Comparison of ENCODE assay signal across 8 cellular contexts in the genomic region with DNA sequence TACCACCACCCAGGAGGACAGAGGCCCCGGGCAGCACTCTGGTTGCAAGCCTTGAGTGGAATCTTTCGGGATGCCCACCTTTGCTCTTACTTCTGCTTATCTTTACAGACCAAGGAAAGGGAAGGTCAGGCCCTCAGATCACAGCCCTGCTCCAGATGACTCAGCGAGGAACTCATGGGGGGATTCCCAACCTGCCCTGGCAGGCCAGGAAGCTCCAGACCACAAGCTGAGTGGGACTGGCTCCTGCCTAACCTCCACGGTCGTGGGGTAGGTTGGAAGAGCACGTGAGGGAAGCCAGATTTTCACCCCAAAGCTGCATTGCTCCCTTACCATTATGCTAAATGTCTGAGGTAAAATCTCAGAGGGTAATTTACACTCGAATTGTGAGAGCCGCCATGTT. TPM values are rescaled to one million over a fixed set of nuclear protein-coding genes. Genes with fewer than 3 reads are reported as not detected.
A peak's percentile ranks its signal among the peaks of the same experiment; 100 is the strongest.
DNase-seq lines count a peak whose midpoint lies in the region; ATAC-seq, FAIRE-seq and TF ChIP-seq lines count a peak whose summit lies in the region.

No MANE protein-coding gene starts in this region.

- no peaks in the 10 kb centered on the region for H3K9me3 ChIP-seq in A549
- H3K9me3 ChIP-seq in keratinocyte (ENCODE audit: control insufficient read depth, low read depth, low read length), result no peaks in the 10 kb centered on the region
- H3K9me3 ChIP-seq in Caco-2, result no peaks in the 10 kb centered on the region

- intact Hi-C loops in Caco-2 (cut with micrococcal nuclease; ENCODE audit: unreplicated experiment), result no loop called here

- 45% methylated on average over 8 of the region's 8 CpGs for whole genome bisulfite sequencing in A549 (ENCODE audit: missing lambda C conversion rate)

- H3K4me3 ChIP-seq in A549 (no peak overlapping the region), keratinocyte (ENCODE audit: control insufficient read depth in 2 of 3, extremely low read depth in 1 of 3, insufficient read depth in 2 of 3, low read depth in 1 of 3, low read length in 3 of 3) (no peak overlapping the region), Caco-2 (ENCODE audit: low read depth, low read length) (no peak overlapping the region)

- no peak for TF ChIP-seq EP300 in A549 (IDR thresholded peaks at IDR 0.05)

- H3K4me1 ChIP-seq in A549, result peaks cover 42% of the 10 kb centered on the region
- H3K4me1 ChIP-seq in keratinocyte (ENCODE audit: control insufficient read depth, extremely low read depth, insufficient read depth, low read length), result peaks cover 51% of the 10 kb centered on the region
- 0 out of 2 replicates have a peak, but pooled peaks cover 4% of the 10 kb centered on the region for H3K4me1 ChIP-seq in Caco-2

- peaks cover 6% of the 10 kb centered on the region for H3K9me1 ChIP-seq in keratinocyte (ENCODE audit: control insufficient read depth, extremely low read depth, insufficient read depth, low read length)

- FAIRE-seq in A549 (lab: Jason Lieb, UNC) (no peak), keratinocyte (lab: Jason Lieb, UNC) (no peak)

- H3K4me3 Mint-ChIP-seq in Caco-2 (ENCODE audit: unreplicated experiment), result no peak overlapping the region

- H4K20me1 ChIP-seq in keratinocyte (ENCODE audit: control insufficient read depth, extremely low read depth, insufficient read depth, low read length), result peaks cover 14% of the 10 kb centered on the region

- H3K4me2 ChIP-seq in A549 (peak overlapping the region; percentile 26; the same call in 1 of the 3 replicates), keratinocyte (ENCODE audit: control insufficient read depth, extremely low read depth, insufficient read depth, low read depth, low read length) (peak overlapping the region; percentile 18)

- DNase-seq in A549 (ENCODE audit: low read depth in 1 of 2, low spot score in 1 of 2) (no peak), keratinocyte (ENCODE audit: low read depth, low spot score) (no peak), Caco-2 (no peak), DMS153 (lab: John Stamatoyannopoulos, UW) (no peak)
- peak; percentile 69 for DNase-seq in activated CD8-positive, alpha-beta memory T cell treated with anti-CD3 and anti-CD28 coated beads, Interleukin-2, amount 50 U/mL, for 48 hours

- peaks cover 58% of the 10 kb centered on the region for H3K79me2 ChIP-seq in keratinocyte (ENCODE audit: control insufficient read depth, insufficient read depth, low read length)

- POLR2A ChIA-PET in A549 (lab: Yijun Ruan, JAX), result no interaction called here
- POLR2A ChIA-PET in Caco-2 (lab: Charles Lee), result no interaction called here

- dilution Hi-C loops in keratinocyte (cut with MboI; ENCODE audit: extremely low pct_ligation_motif_present, low sequenced_read_pairs), result no loop called here

- BruUV-seq in Caco-2 (replicated peaks; lab: Mats Ljungman, UMichigan), result no TSS peak

- H3K27me3 Mint-ChIP-seq in Caco-2 (ENCODE audit: insufficient read depth, unreplicated experiment), result no peaks in the 10 kb centered on the region

- H3K27me3 ChIP-seq in keratinocyte (ENCODE audit: control insufficient read depth, extremely low read depth, insufficient read depth, low read length) (no peaks in the 10 kb centered on the region), Caco-2 (replicated peaks; ENCODE audit: control insufficient read depth, insufficient read depth, low read length) (no peaks in the 10 kb centered on the region)

- peak in 1 of 2 experiments; percentile 45; a peak in 2 of 6 replicates for ATAC-seq in A549
- ATAC-seq in HG02678 (IDR thresholded peaks at IDR 0.05; ENCODE audit: unreplicated experiment), result peak; percentile 49
- ATAC-seq in HG02588 (IDR thresholded peaks at IDR 0.05; ENCODE audit: unreplicated experiment), result no peak
- ATAC-seq in HG03469 (IDR thresholded peaks at IDR 0.05; ENCODE audit: unreplicated experiment), result no peak

- no peak overlapping the region for H3K27ac Mint-ChIP-seq in Caco-2 (ENCODE audit: unreplicated experiment)

- H3K9me3 Mint-ChIP-seq in Caco-2 (ENCODE audit: unreplicated experiment), result no peaks in the 10 kb centered on the region

- H3K36me3 ChIP-seq in keratinocyte (ENCODE audit: control insufficient read depth in 2 of 2, extremely low read depth in 1 of 2, insufficient read depth in 2 of 2, low read length in 2 of 2) (peaks cover 12 to 17% of the 10 kb centered on the region in 2 experiments), Caco-2 (ENCODE audit: control insufficient read depth, insufficient read depth, low read length) (no peaks in the 10 kb centered on the region)

- TF ChIP-seq RAD21 in A549 (conservative IDR thresholded peaks at IDR 0.05 in 1 of 2, IDR thresholded peaks at IDR 0.05 in 1 of 2), result no peak

- H2AFZ ChIP-seq in keratinocyte (ENCODE audit: control insufficient read depth, low read length), result no peak overlapping the region

- no peak overlapping the region for H3K9ac ChIP-seq in keratinocyte (ENCODE audit: control insufficient read depth, extremely low read depth, insufficient read depth, low read length)

- TF ChIP-seq CTCF in A549 (IDR thresholded peaks at IDR 0.05), result no peak
- TF ChIP-seq CTCF in keratinocyte (optimal IDR thresholded peaks at IDR 0.05 in 1 of 3, IDR thresholded peaks at IDR 0.05 in 1 of 3, conservative IDR thresholded peaks at IDR 0.05 in 1 of 3; ENCODE audit: extremely low read depth in 1 of 3, insufficient read depth in 2 of 3, low read length in 3 of 3), result no peak
- no peak for TF ChIP-seq CTCF in Caco-2 (IDR thresholded peaks at IDR 0.05; ENCODE audit: insufficient read depth in 1 of 2, low read depth in 1 of 2, low read length in 1 of 2, severe bottlenecking in 1 of 2, unreplicated experiment in 1 of 2)

- no peaks in the 10 kb centered on the region for H3K36me3 Mint-ChIP-seq in Caco-2 (ENCODE audit: insufficient read depth, unreplicated experiment)

- CTCF ChIA-PET in A549 (lab: Yijun Ruan, JAX) (interaction anchor here (1.0 to 5.0 kb wide), 3 partner anchors 9 to 27 kb away, joined by 3 to 18 read pairs (median 7); no protein-coding TSS in a partner anchor), Caco-2 (lab: Charles Lee) (no interaction called here)

- peaks cover 27% of the 10 kb centered on the region for H3K4me1 Mint-ChIP-seq in Caco-2 (ENCODE audit: low read depth, unreplicated experiment)

- H3K27ac ChIP-seq in A549 (peak overlapping the region in 1 of 2 experiments; percentile 75; a peak in 4 of 6 replicates), keratinocyte (ENCODE audit: control insufficient read depth, insufficient read depth, low read length) (peak overlapping the region; percentile 18)

- no peak for TF ChIP-seq POLR2A in A549 (IDR thresholded peaks at IDR 0.05; ENCODE audit: low read length)

RNA-seq across cellular contexts. Expression of gene TBC1D10A, which starts 11.8 kb away (rescaled TPM):
- polyA plus RNA-seq in A549 (2011; rRNA removed) (5.4 and 5.8 TPM in 2 replicates), A549 (2017; fragmentation: RNase III; extraction: RNeasy Plus Mini Kit Qiagen cat#74134 plus additional on column Dnase treatment) (6.8 to 9.0 TPM (median 8.7 TPM) in 3 replicates), keratinocyte (15.0 to 27.4 TPM (median 17.8 TPM) in 3 replicates)
- 8.2 and 11.8 TPM in 2 replicates for polyA plus RNA-seq in A549 (2012; cell fraction: cytosol; rRNA removed)
- polyA plus RNA-seq in A549 (2012; cell fraction: nucleus; rRNA removed), result 26.1 and 26.3 TPM in 2 replicates
- polyA minus RNA-seq in A549 (2011; rRNA and poly(A)+ RNA removed), result 6.1 and 9.3 TPM in 2 replicates
- polyA plus RNA-seq in keratinocyte (2011; ENCODE audit: low read depth), result 9.0 TPM
- 13.3 and 24.4 TPM in 2 replicates for polyA plus RNA-seq in keratinocyte (2011; cell fraction: cytosol; rRNA removed)
- polyA plus RNA-seq in keratinocyte (2011; cell fraction: nucleus; rRNA removed), result 35.0 and 48.4 TPM in 2 replicates
- polyA plus RNA-seq in keratinocyte (2012; ENCODE audit: low replicate concordance), result 16.3 and 26.8 TPM in 2 replicates
- polyA minus RNA-seq in keratinocyte, result 12.1 to 20.4 TPM (median 17.8 TPM) in 3 replicates
- polyA minus RNA-seq in keratinocyte (2011; cell fraction: cytosol; rRNA and poly(A)+ RNA removed), result 27.6 TPM
- polyA minus RNA-seq in keratinocyte (2011; cell fraction: nucleus; rRNA and poly(A)+ RNA removed), result 16.2 and 30.5 TPM in 2 replicates
- total RNA-seq in Caco-2 (2022), result 11.1 and 12.2 TPM in 2 replicates

RNA-seq across cellular contexts. Expression of gene CASTOR1, which starts 25.6 kb away (rescaled TPM):
- polyA plus RNA-seq in A549 (2011; rRNA removed) (11.3 and 12.2 TPM in 2 replicates), A549 (2017; fragmentation: RNase III; extraction: RNeasy Plus Mini Kit Qiagen cat#74134 plus additional on column Dnase treatment) (4.7 to 6.6 TPM (median 5.5 TPM) in 3 replicates), keratinocyte (6.7 to 20.0 TPM (median 9.1 TPM) in 3 replicates)
- 15.9 and 17.8 TPM in 2 replicates for polyA plus RNA-seq in A549 (2012; cell fraction: cytosol; rRNA removed)
- polyA plus RNA-seq in A549 (2012; cell fraction: nucleus; rRNA removed), result 32.2 and 52.9 TPM in 2 replicates
- 6.0 and 9.2 TPM in 2 replicates for polyA minus RNA-seq in A549 (2011; rRNA and poly(A)+ RNA removed)
- polyA plus RNA-seq in keratinocyte (2011; ENCODE audit: low read depth), result 0.81 TPM
- 8.4 and 12.7 TPM in 2 replicates for polyA plus RNA-seq in keratinocyte (2011; cell fraction: cytosol; rRNA removed)
- polyA plus RNA-seq in keratinocyte (2011; cell fraction: nucleus; rRNA removed), result 20.0 and 22.1 TPM in 2 replicates
- 7.4 and 13.7 TPM in 2 replicates for polyA plus RNA-seq in keratinocyte (2012; ENCODE audit: low replicate concordance)
- polyA minus RNA-seq in keratinocyte, result 8.1 to 12.6 TPM in 2 of 3 replicates, not detected in the other
- polyA minus RNA-seq in keratinocyte (2011; cell fraction: cytosol; rRNA and poly(A)+ RNA removed), result 30.7 TPM
- polyA minus RNA-seq in keratinocyte (2011; cell fraction: nucleus; rRNA and poly(A)+ RNA removed), result 5.5 and 6.6 TPM in 2 replicates
- 6.3 and 7.4 TPM in 2 replicates for total RNA-seq in Caco-2 (2022)

RNA-seq across cellular contexts. Expression of gene SF3A1, which starts 41.8 kb away (rescaled TPM):
- 47.0 and 86.1 TPM in 2 replicates for polyA plus RNA-seq in A549 (2011; rRNA removed)
- polyA plus RNA-seq in A549 (2012; cell fraction: cytosol; rRNA removed), result 69.0 and 71.0 TPM in 2 replicates
- polyA plus RNA-seq in A549 (2012; cell fraction: nucleus; rRNA removed), result 132 and 142 TPM in 2 replicates
- polyA plus RNA-seq in A549 (2017; fragmentation: RNase III; extraction: RNeasy Plus Mini Kit Qiagen cat#74134 plus additional on column Dnase treatment), result 45.4 to 57.9 TPM (median 48.6 TPM) in 3 replicates
- polyA minus RNA-seq in A549 (2011; rRNA and poly(A)+ RNA removed), result 145 and 173 TPM in 2 replicates
- polyA plus RNA-seq in keratinocyte, result 17.9 to 63.6 TPM (median 34.2 TPM) in 3 replicates
- 62.3 TPM for polyA plus RNA-seq in keratinocyte (2011; ENCODE audit: low read depth)
- polyA plus RNA-seq in keratinocyte (2011; cell fraction: cytosol; rRNA removed), result 30.3 and 56.2 TPM in 2 replicates
- polyA plus RNA-seq in keratinocyte (2011; cell fraction: nucleus; rRNA removed), result 59.8 and 62.1 TPM in 2 replicates
- 35.8 and 77.0 TPM in 2 replicates for polyA plus RNA-seq in keratinocyte (2012; ENCODE audit: low replicate concordance)
- 34.8 to 565 TPM (median 64.1 TPM) in 3 replicates for polyA minus RNA-seq in keratinocyte
- 120 TPM for polyA minus RNA-seq in keratinocyte (2011; cell fraction: cytosol; rRNA and poly(A)+ RNA removed)
- polyA minus RNA-seq in keratinocyte (2011; cell fraction: nucleus; rRNA and poly(A)+ RNA removed), result 45.7 and 82.6 TPM in 2 replicates
- total RNA-seq in Caco-2 (2022), result 182 and 188 TPM in 2 replicates

RNA-seq across cellular contexts. Expression of gene CCDC157, which starts 41.9 kb away (rescaled TPM):
- polyA plus RNA-seq in A549 (2011; rRNA removed) (1.4 and 2.1 TPM in 2 replicates), A549 (2017; fragmentation: RNase III; extraction: RNeasy Plus Mini Kit Qiagen cat#74134 plus additional on column Dnase treatment) (2.1 to 2.6 TPM (median 2.5 TPM) in 3 replicates), keratinocyte (1.3 to 2.2 TPM (median 1.6 TPM) in 3 replicates)
- polyA plus RNA-seq in A549 (2012; cell fraction: cytosol; rRNA removed), result 2.8 and 3.7 TPM in 2 replicates
- 5.1 and 5.4 TPM in 2 replicates for polyA plus RNA-seq in A549 (2012; cell fraction: nucleus; rRNA removed)
- 1.0 and 1.2 TPM in 2 replicates for polyA minus RNA-seq in A549 (2011; rRNA and poly(A)+ RNA removed)
- polyA plus RNA-seq in keratinocyte (2011; ENCODE audit: low read depth), result 0.94 TPM
- polyA plus RNA-seq in keratinocyte (2011; cell fraction: cytosol; rRNA removed), result 0.94 and 1.6 TPM in 2 replicates
- polyA plus RNA-seq in keratinocyte (2011; cell fraction: nucleus; rRNA removed), result 1.4 and 1.9 TPM in 2 replicates
- polyA plus RNA-seq in keratinocyte (2012; ENCODE audit: low replicate concordance), result 0.49 and 1.6 TPM in 2 replicates
- 0.74 to 1.8 TPM (median 0.92 TPM) in 3 replicates for polyA minus RNA-seq in keratinocyte
- polyA minus RNA-seq in keratinocyte (2011; cell fraction: cytosol; rRNA and poly(A)+ RNA removed), result 1.2 TPM
- 0.63 and 1.8 TPM in 2 replicates for polyA minus RNA-seq in keratinocyte (2011; cell fraction: nucleus; rRNA and poly(A)+ RNA removed)
- total RNA-seq in Caco-2 (2022), result 4.8 and 4.9 TPM in 2 replicates

RNA-seq across cellular contexts. Expression of gene OSM, which starts 48.3 kb away (rescaled TPM):
- polyA plus RNA-seq in A549 (2011; rRNA removed) (not detected in 2 replicates), A549 (2017; fragmentation: RNase III; extraction: RNeasy Plus Mini Kit Qiagen cat#74134 plus additional on column Dnase treatment) (not detected in 3 replicates), keratinocyte (not detected in 3 replicates)
- 0.03 and 0.09 TPM in 2 replicates for polyA plus RNA-seq in A549 (2012; cell fraction: cytosol; rRNA removed)
- polyA plus RNA-seq in A549 (2012; cell fraction: nucleus; rRNA removed), result 0.47 and 0.49 TPM in 2 replicates
- polyA minus RNA-seq in A549 (2011; rRNA and poly(A)+ RNA removed), result not detected in 2 replicates
- polyA plus RNA-seq in keratinocyte (2011; ENCODE audit: low read depth), result not detected
- not detected in 2 replicates for polyA plus RNA-seq in keratinocyte (2011; cell fraction: cytosol; rRNA removed)
- 0.14 and 0.23 TPM in 2 replicates for polyA plus RNA-seq in keratinocyte (2011; cell fraction: nucleus; rRNA removed)
- polyA plus RNA-seq in keratinocyte (2012; ENCODE audit: low replicate concordance), result 0.08 TPM in 1 of 2 replicates, not detected in the other
- not detected in 3 replicates for polyA minus RNA-seq in keratinocyte
- polyA minus RNA-seq in keratinocyte (2011; cell fraction: cytosol; rRNA and poly(A)+ RNA removed), result not detected
- polyA minus RNA-seq in keratinocyte (2011; cell fraction: nucleus; rRNA and poly(A)+ RNA removed), result 0.84 TPM in 1 of 2 replicates, not detected in the other
- total RNA-seq in Caco-2 (2022), result not detected in 2 replicates
